In genomic region chr7:104156842-104157277, GRCh38 we compare ENCODE assay signal across 8 cellular contexts. TPM values are rescaled to one million over a fixed set of nuclear protein-coding genes. Genes with fewer than 3 reads are reported as not detected.
DNase-seq lines count a peak whose midpoint lies in the region; ATAC-seq and TF ChIP-seq lines count a peak whose summit lies in the region.

No MANE protein-coding gene starts in this region.

- H3K4me1 ChIP-seq in left ventricle myocardium inferior (no peaks in the 10 kb centered on the region), breast epithelium (no peaks in the 10 kb centered on the region)

- no peaks in the 10 kb centered on the region for H4K20me1 ChIP-seq in neural cell (ENCODE audit: insufficient read depth)

- TF ChIP-seq RAD21 in neural cell (conservative IDR thresholded peaks at IDR 0.05): peak; percentile 91

- TF ChIP-seq CTCF in left ventricle myocardium inferior (IDR thresholded peaks at IDR 0.05; ENCODE audit: borderline replicate concordance) (peak; percentile 60), breast epithelium (IDR thresholded peaks at IDR 0.05) (peak in 2 of 3 donors; percentile 22 to 43), neural cell (IDR thresholded peaks at IDR 0.05; ENCODE audit: poor library complexity, severe bottlenecking) (peak; percentile 86), coronary artery (IDR thresholded peaks at IDR 0.05) (no peak)

- intact Hi-C loops in left ventricle myocardium inferior (cut with micrococcal nuclease) (no loop called here), left cardiac atrium (cut with DNase I) (loop anchor here in 1 of 2 donors (5.0 kb wide), 1 partner anchor 635 kb away; no protein-coding TSS in a partner anchor), breast epithelium (cut with DNase I; ENCODE audit: low total_unique reads) (no loop called here)

- no peak overlapping the region for H3K4me2 ChIP-seq in neural cell (ENCODE audit: low read length)

- H3K9me3 ChIP-seq in left ventricle myocardium inferior (replicated peaks) (no peaks in the 10 kb centered on the region), breast epithelium (no peaks in the 10 kb centered on the region), neural cell (ENCODE audit: low read length) (no peaks in the 10 kb centered on the region)

- H3K9ac ChIP-seq in neural cell (ENCODE audit: low read length): no peak overlapping the region

- H3K4me3 ChIP-seq in left ventricle myocardium inferior (no peak overlapping the region), breast epithelium (no peak overlapping the region), neural cell (ENCODE audit: low read length) (no peak overlapping the region), coronary artery (no peak overlapping the region)

- ATAC-seq in left cardiac atrium: no peak
- no peak for ATAC-seq in GM18867 (IDR thresholded peaks at IDR 0.05; ENCODE audit: unreplicated experiment)

- DNase-seq in left ventricle myocardium inferior: no peak
- no peak for DNase-seq in left cardiac atrium
- peak; percentile 64 for DNase-seq in NCI-H2196 (lab: John Stamatoyannopoulos, UW; ENCODE audit: unreplicated experiment)
- no peak for DNase-seq in breast epithelium (ENCODE audit: low spot score in 2 of 2)
- DNase-seq in KG1 (lab: John Stamatoyannopoulos, UW): no peak
- DNase-seq in coronary artery (ENCODE audit: low spot score): no peak

- no peaks in the 10 kb centered on the region for H3K79me2 ChIP-seq in neural cell (replicated peaks; ENCODE audit: insufficient read depth, low read length)

- H3K36me3 ChIP-seq in left ventricle myocardium inferior (peaks cover 2% of the 10 kb centered on the region), breast epithelium (no peaks in the 10 kb centered on the region), neural cell (ENCODE audit: insufficient read depth, low read length) (no peaks in the 10 kb centered on the region)

- no peaks in the 10 kb centered on the region for H3K27me3 ChIP-seq in left ventricle myocardium inferior (ENCODE audit: low read depth)
- H3K27me3 ChIP-seq in breast epithelium: no peaks in the 10 kb centered on the region
- no peaks in the 10 kb centered on the region for H3K27me3 ChIP-seq in neural cell (ENCODE audit: insufficient read depth, low read depth, low read length)

- H3K27ac ChIP-seq in left ventricle myocardium inferior (replicated peaks): no peak overlapping the region
- no peak overlapping the region for H3K27ac ChIP-seq in breast epithelium
- H3K27ac ChIP-seq in neural cell (ENCODE audit: low read length): no peak overlapping the region
- no peak overlapping the region for H3K27ac ChIP-seq in coronary artery

- TF ChIP-seq EP300 in neural cell (conservative IDR thresholded peaks at IDR 0.05; ENCODE audit: poor library complexity, severe bottlenecking): no peak

- no peak for TF ChIP-seq POLR2A in breast epithelium (IDR thresholded peaks at IDR 0.05)

- no peak overlapping the region for H2AFZ ChIP-seq in neural cell (ENCODE audit: low read depth, low read length)

- H3K9me2 ChIP-seq in neural cell (ENCODE audit: insufficient read depth, low read length): no peaks in the 10 kb centered on the region

- H3F3A ChIP-seq in neural cell (ENCODE audit: insufficient read depth, low read length, poor library complexity, severe bottlenecking): no peaks in the 10 kb centered on the region

TF ChIP-seq in neural cell, 6 proteins besides CTCF, POLR2A, EP300 and RAD21:
- peak; percentile 95 for TF ChIP-seq SMC3 (conservative IDR thresholded peaks at IDR 0.05; ENCODE audit: poor library complexity)
- TF ChIP-seq MXI1 (conservative IDR thresholded peaks at IDR 0.05; ENCODE audit: poor library complexity, severe bottlenecking): no peak
TF ChIP-seq in neural cell: peak in this region for 1.

RNA-seq across cellular contexts. Expression of gene ORC5, which starts 51.0 kb away (rescaled TPM):
- 8.5 TPM for total RNA-seq in left ventricle myocardium inferior
- 10 to 100 TPM; 10.0 to 10.5 TPM for total RNA-seq in left cardiac atrium
- 10 to 100 TPM; 13.3 to 29.9 (median 26.5) TPM for total RNA-seq in breast epithelium
- polyA plus RNA-seq in neural cell: 23.4 and 27.3 TPM in 2 replicates
- polyA minus RNA-seq in neural cell: 47.9 and 54.0 TPM in 2 replicates
